ENCODE assay signal across 1 cellular context in genomic region chr2:127810637-127811396, GRCh38.
TF ChIP-seq lines count a peak whose summit lies in the region.

WDR33 (minus strand) TSS chr2:127811171; CDS start chr2:127770981, 40,190 bp downstream.

TF ChIP-seq in K562, 482 proteins besides CTCF, POLR2A, EP300 and RAD21 (continued from another document and continues in another):
- peak; percentile 38; the same call in 1 of the 2 replicates for TF ChIP-seq REST (CRISPR knock-in tag; IDR thresholded peaks at IDR 0.05; ENCODE audit: low read depth)
- TF ChIP-seq ZZZ3 (IDR thresholded peaks at IDR 0.05) = no peak
- peak; percentile 52 for TF ChIP-seq SAP30 (IDR thresholded peaks at IDR 0.05; ENCODE audit: borderline replicate concordance, insufficient read depth, low read depth, low read length, poor library complexity, severe bottlenecking)
- TF ChIP-seq SMAD2 (IDR thresholded peaks at IDR 0.05; ENCODE audit: low read depth, low read length) = no peak
- peak; percentile 91 for TF ChIP-seq CREB1 (IDR thresholded peaks at IDR 0.05)
- peak; percentile 92 for TF ChIP-seq CREB1 (CRISPR knock-in tag; IDR thresholded peaks at IDR 0.05)
- TF ChIP-seq, protein P1, sequence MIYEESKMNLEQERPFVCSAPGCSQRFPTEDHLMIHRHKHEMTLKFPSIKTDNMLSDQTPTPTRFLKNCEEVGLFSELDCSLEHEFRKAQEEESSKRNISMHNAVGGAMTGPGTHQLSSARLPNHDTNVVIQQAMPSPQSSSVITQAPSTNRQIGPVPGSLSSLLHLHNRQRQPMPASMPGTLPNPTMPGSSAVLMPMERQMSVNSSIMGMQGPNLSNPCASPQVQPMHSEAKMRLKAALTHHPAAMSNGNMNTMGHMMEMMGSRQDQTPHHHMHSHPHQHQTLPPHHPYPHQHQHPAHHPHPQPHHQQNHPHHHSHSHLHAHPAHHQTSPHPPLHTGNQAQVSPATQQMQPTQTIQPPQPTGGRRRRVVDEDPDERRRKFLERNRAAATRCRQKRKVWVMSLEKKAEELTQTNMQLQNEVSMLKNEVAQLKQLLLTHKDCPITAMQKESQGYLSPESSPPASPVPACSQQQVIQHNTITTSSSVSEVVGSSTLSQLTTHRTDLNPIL (CRISPR knock-in tag; IDR thresholded peaks at IDR 0.05) = no peak
- no peak for TF ChIP-seq ZKSCAN1 (IDR thresholded peaks at IDR 0.05; ENCODE audit: low read depth, low read length)
- TF ChIP-seq BRD4 (IDR thresholded peaks at IDR 0.05) = peak; percentile 45
- peak; percentile 93 for TF ChIP-seq TBP (optimal IDR thresholded peaks at IDR 0.05; ENCODE audit: low read depth, low read length)
- no peak for TF ChIP-seq ATF4 (CRISPR knock-in tag; IDR thresholded peaks at IDR 0.05)
- TF ChIP-seq POLR2AphosphoS5 (IDR thresholded peaks at IDR 0.05; ENCODE audit: control insufficient read depth, insufficient read depth, low read depth, low read length) = peak; percentile 79
- TF ChIP-seq GTF2F1 (IDR thresholded peaks at IDR 0.05; ENCODE audit: low read depth, low read length) = peak; percentile 88; the same call in 1 of the 2 replicates
- TF ChIP-seq CBX5 (IDR thresholded peaks at IDR 0.05; ENCODE audit: borderline replicate concordance, low read depth) = no peak
- TF ChIP-seq ELF4 (CRISPR knock-in tag; IDR thresholded peaks at IDR 0.05) = no peak
- peak; percentile 29; the same call in 1 of the 2 replicates for TF ChIP-seq LCOR (CRISPR knock-in tag; IDR thresholded peaks at IDR 0.05)
- TF ChIP-seq, protein P2, sequence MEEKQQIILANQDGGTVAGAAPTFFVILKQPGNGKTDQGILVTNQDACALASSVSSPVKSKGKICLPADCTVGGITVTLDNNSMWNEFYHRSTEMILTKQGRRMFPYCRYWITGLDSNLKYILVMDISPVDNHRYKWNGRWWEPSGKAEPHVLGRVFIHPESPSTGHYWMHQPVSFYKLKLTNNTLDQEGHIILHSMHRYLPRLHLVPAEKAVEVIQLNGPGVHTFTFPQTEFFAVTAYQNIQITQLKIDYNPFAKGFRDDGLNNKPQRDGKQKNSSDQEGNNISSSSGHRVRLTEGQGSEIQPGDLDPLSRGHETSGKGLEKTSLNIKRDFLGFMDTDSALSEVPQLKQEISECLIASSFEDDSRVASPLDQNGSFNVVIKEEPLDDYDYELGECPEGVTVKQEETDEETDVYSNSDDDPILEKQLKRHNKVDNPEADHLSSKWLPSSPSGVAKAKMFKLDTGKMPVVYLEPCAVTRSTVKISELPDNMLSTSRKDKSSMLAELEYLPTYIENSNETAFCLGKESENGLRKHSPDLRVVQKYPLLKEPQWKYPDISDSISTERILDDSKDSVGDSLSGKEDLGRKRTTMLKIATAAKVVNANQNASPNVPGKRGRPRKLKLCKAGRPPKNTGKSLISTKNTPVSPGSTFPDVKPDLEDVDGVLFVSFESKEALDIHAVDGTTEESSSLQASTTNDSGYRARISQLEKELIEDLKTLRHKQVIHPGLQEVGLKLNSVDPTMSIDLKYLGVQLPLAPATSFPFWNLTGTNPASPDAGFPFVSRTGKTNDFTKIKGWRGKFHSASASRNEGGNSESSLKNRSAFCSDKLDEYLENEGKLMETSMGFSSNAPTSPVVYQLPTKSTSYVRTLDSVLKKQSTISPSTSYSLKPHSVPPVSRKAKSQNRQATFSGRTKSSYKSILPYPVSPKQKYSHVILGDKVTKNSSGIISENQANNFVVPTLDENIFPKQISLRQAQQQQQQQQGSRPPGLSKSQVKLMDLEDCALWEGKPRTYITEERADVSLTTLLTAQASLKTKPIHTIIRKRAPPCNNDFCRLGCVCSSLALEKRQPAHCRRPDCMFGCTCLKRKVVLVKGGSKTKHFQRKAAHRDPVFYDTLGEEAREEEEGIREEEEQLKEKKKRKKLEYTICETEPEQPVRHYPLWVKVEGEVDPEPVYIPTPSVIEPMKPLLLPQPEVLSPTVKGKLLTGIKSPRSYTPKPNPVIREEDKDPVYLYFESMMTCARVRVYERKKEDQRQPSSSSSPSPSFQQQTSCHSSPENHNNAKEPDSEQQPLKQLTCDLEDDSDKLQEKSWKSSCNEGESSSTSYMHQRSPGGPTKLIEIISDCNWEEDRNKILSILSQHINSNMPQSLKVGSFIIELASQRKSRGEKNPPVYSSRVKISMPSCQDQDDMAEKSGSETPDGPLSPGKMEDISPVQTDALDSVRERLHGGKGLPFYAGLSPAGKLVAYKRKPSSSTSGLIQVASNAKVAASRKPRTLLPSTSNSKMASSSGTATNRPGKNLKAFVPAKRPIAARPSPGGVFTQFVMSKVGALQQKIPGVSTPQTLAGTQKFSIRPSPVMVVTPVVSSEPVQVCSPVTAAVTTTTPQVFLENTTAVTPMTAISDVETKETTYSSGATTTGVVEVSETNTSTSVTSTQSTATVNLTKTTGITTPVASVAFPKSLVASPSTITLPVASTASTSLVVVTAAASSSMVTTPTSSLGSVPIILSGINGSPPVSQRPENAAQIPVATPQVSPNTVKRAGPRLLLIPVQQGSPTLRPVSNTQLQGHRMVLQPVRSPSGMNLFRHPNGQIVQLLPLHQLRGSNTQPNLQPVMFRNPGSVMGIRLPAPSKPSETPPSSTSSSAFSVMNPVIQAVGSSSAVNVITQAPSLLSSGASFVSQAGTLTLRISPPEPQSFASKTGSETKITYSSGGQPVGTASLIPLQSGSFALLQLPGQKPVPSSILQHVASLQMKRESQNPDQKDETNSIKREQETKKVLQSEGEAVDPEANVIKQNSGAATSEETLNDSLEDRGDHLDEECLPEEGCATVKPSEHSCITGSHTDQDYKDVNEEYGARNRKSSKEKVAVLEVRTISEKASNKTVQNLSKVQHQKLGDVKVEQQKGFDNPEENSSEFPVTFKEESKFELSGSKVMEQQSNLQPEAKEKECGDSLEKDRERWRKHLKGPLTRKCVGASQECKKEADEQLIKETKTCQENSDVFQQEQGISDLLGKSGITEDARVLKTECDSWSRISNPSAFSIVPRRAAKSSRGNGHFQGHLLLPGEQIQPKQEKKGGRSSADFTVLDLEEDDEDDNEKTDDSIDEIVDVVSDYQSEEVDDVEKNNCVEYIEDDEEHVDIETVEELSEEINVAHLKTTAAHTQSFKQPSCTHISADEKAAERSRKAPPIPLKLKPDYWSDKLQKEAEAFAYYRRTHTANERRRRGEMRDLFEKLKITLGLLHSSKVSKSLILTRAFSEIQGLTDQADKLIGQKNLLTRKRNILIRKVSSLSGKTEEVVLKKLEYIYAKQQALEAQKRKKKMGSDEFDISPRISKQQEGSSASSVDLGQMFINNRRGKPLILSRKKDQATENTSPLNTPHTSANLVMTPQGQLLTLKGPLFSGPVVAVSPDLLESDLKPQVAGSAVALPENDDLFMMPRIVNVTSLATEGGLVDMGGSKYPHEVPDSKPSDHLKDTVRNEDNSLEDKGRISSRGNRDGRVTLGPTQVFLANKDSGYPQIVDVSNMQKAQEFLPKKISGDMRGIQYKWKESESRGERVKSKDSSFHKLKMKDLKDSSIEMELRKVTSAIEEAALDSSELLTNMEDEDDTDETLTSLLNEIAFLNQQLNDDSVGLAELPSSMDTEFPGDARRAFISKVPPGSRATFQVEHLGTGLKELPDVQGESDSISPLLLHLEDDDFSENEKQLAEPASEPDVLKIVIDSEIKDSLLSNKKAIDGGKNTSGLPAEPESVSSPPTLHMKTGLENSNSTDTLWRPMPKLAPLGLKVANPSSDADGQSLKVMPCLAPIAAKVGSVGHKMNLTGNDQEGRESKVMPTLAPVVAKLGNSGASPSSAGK (IDR thresholded peaks at IDR 0.05) = peak; percentile 63
- TF ChIP-seq, protein P3, sequence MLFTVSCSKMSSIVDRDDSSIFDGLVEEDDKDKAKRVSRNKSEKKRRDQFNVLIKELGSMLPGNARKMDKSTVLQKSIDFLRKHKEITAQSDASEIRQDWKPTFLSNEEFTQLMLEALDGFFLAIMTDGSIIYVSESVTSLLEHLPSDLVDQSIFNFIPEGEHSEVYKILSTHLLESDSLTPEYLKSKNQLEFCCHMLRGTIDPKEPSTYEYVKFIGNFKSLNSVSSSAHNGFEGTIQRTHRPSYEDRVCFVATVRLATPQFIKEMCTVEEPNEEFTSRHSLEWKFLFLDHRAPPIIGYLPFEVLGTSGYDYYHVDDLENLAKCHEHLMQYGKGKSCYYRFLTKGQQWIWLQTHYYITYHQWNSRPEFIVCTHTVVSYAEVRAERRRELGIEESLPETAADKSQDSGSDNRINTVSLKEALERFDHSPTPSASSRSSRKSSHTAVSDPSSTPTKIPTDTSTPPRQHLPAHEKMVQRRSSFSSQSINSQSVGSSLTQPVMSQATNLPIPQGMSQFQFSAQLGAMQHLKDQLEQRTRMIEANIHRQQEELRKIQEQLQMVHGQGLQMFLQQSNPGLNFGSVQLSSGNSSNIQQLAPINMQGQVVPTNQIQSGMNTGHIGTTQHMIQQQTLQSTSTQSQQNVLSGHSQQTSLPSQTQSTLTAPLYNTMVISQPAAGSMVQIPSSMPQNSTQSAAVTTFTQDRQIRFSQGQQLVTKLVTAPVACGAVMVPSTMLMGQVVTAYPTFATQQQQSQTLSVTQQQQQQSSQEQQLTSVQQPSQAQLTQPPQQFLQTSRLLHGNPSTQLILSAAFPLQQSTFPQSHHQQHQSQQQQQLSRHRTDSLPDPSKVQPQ (CRISPR knock-in tag; IDR thresholded peaks at IDR 0.05; ENCODE audit: borderline replicate concordance) = no peak
- no peak for TF ChIP-seq ZFPM2 (CRISPR knock-in tag; IDR thresholded peaks at IDR 0.05)
- 0 out of 4 replicates have a peak, but pooled peaks of 1 of the 2 experiments have one; percentile 6 for TF ChIP-seq TRIM24 (IDR thresholded peaks at IDR 0.05)
- TF ChIP-seq NEUROD1 (IDR thresholded peaks at IDR 0.05; ENCODE audit: borderline replicate concordance, low read depth, low read length, partially characterized antibody) = peak; percentile 5
- TF ChIP-seq MBD2 (IDR thresholded peaks at IDR 0.05; ENCODE audit: borderline replicate concordance, low read depth) = peak; percentile 20; the same call in 1 of the 2 replicates
- no peak for TF ChIP-seq MAFG (tag; conservative IDR thresholded peaks at IDR 0.05)
- peak; percentile 91 for TF ChIP-seq ARID4B (CRISPR knock-in tag; IDR thresholded peaks at IDR 0.05)
- TF ChIP-seq HNRNPLL (IDR thresholded peaks at IDR 0.05; ENCODE audit: low read depth, low read length, poor library complexity, severe bottlenecking) = peak; percentile 92
